ENCODE assay signal across 16 cellular contexts in genomic region chr2:165787334-165787733, GRCh38. TPM values are rescaled to one million over a fixed set of nuclear protein-coding genes. Genes with fewer than 3 reads are reported as not detected.
DNase-seq lines count a peak whose midpoint lies in the region; ATAC-seq and TF ChIP-seq lines count a peak whose summit lies in the region.
"Had no signal": no experiment of that assay in that cellular context is flagged by ENCODE, and none has a peak within 500 bp of the region (broad histone marks: within the 10 kb centered on the region; RNA-seq: fewer than 3 reads in every experiment).

No MANE protein-coding gene starts in this region.

- H3K79me2 ChIP-seq in mesendoderm (ENCODE audit: control insufficient read depth, insufficient read depth, low read length) (peaks cover 25% of the 10 kb centered on the region), hepatocyte (peaks cover 71% of the 10 kb centered on the region)

- H3K4me2 ChIP-seq in mesendoderm (ENCODE audit: low read length) = no peak overlapping the region
- no peak overlapping the region for H3K4me2 ChIP-seq in hepatocyte

- H3K23ac ChIP-seq in mesendoderm (ENCODE audit: low read length) = no peak overlapping the region

- no peak overlapping the region for H3K9ac ChIP-seq in mesendoderm (ENCODE audit: low read length)

- no peak for ATAC-seq in GM19455 (IDR thresholded peaks at IDR 0.05; ENCODE audit: unreplicated experiment)
- ATAC-seq: HCT116 had no signal

- H4K5ac ChIP-seq in mesendoderm (ENCODE audit: low read length) = no peak overlapping the region

- H3K4me1 ChIP-seq in mesendoderm (ENCODE audit: control insufficient read depth, low read depth, low read length) (peaks cover 3% of the 10 kb centered on the region), hepatocyte (ENCODE audit: insufficient read depth) (no peaks in the 10 kb centered on the region)

- no peak overlapping the region for H2BK5ac ChIP-seq in mesendoderm (ENCODE audit: low read length)

- H3K36me3 ChIP-seq in MG63 (no peaks in the 10 kb centered on the region), mesendoderm (ENCODE audit: control insufficient read depth, insufficient read depth, low read length) (no peaks in the 10 kb centered on the region), hepatocyte (replicated peaks; ENCODE audit: insufficient read depth, low read depth) (no peaks in the 10 kb centered on the region)

- H2AK5ac ChIP-seq in mesendoderm (ENCODE audit: low read length) = no peak overlapping the region

- no CpG with 5 or more reads among the region's 1 CpG for WGBS in mesendoderm (ENCODE audit: extremely low coverage, insufficient coverage, low lambda C conversion rate)
- WGBS in hepatocyte (ENCODE audit: low lambda C conversion rate, missing lambda C conversion rate) = 93% methylated on average over 1 of the region's 1 CpG

- no peak overlapping the region for H2BK120ac ChIP-seq in mesendoderm (ENCODE audit: low read depth, low read length)

- H3K56ac ChIP-seq in mesendoderm (ENCODE audit: low read length) = no peak overlapping the region

- no peak overlapping the region for H3K4ac ChIP-seq in mesendoderm (ENCODE audit: low read depth, low read length)

- H3K27me3 ChIP-seq in MG63 (no peaks in the 10 kb centered on the region), mesendoderm (ENCODE audit: insufficient read depth, low read length, poor library complexity) (no peaks in the 10 kb centered on the region), hepatocyte (no peaks in the 10 kb centered on the region)

- H3K4me3 ChIP-seq in MG63 (no peak overlapping the region), mesendoderm (ENCODE audit: low read length) (no peak overlapping the region), hepatocyte (no peak overlapping the region)

- peaks cover 2% of the 10 kb centered on the region for H3K79me1 ChIP-seq in mesendoderm (ENCODE audit: low read length)

- H3K9me3 ChIP-seq in MG63 (no peaks in the 10 kb centered on the region), hepatocyte (ENCODE audit: low read depth) (no peaks in the 10 kb centered on the region)

- H3K9me2 ChIP-seq in hepatocyte (replicated peaks; ENCODE audit: insufficient read depth) = no peaks in the 10 kb centered on the region

- H3K27ac ChIP-seq in mesendoderm (ENCODE audit: low read depth, low read length) (no peak overlapping the region), hepatocyte (no peak overlapping the region)

- no peak overlapping the region for H4K8ac ChIP-seq in mesendoderm (ENCODE audit: low read depth, low read length)

- no peak overlapping the region for H2AFZ ChIP-seq in hepatocyte

- H2BK15ac ChIP-seq in mesendoderm (replicated peaks; ENCODE audit: low read depth) = no peak overlapping the region

- H4K20me1 ChIP-seq in hepatocyte (ENCODE audit: insufficient read depth, poor library complexity, severe bottlenecking) = no peaks in the 10 kb centered on the region

- peak overlapping the region; percentile 23 for H3K18ac ChIP-seq in mesendoderm (ENCODE audit: low read length)

- no peak for TF ChIP-seq CTCF in hepatocyte (IDR thresholded peaks at IDR 0.05; ENCODE audit: poor library complexity)

- DNase-seq in EL = peak; percentile 58
- DNase-seq in MG63 = peak; percentile 37
- peak; percentile 28 for DNase-seq in astrocyte of the hippocampus (ENCODE audit: low read depth, low spot score)
- DNase-seq in mesendoderm = no peak
- no peak for DNase-seq in stimulated activated CD4-positive, alpha-beta T cell treated with anti-CD3 and anti-CD28 coated beads, Interleukin-15, amount 100 ng/mL, for 24 hours
- no peak for DNase-seq in activated T-cell treated with anti-CD3 and anti-CD28 coated beads, Interleukin-2, amount 50 U/mL, for 48 hours
- DNase-seq in hepatocyte (ENCODE audit: low spot score) = no peak
- DNase-seq: DMS 273 treated with DMSO at 0.1 percent for 48 hours, MV-4-11, NCI-H1417 treated with DMSO at 0.1 percent for 48 hours, NCI-H2029 treated with DMSO at 0.1 percent for 48 hours, NCI-H2227 treated with DMSO at 0.1 percent for 48 hours, NCI-H524, SHP77 had no signal

RNA-seq across cellular contexts. Expression of gene GALNT3, which starts 6.7 kb away (rescaled TPM):
- 1.3 and 7.7 TPM in 2 replicates for total RNA-seq in MG63 (2014; rRNA removed; shearing (Covaris generic); ENCODE audit: low replicate concordance)
- 5.9 TPM for polyA plus RNA-seq in mesendoderm (2013, experiment 1 of 2)
- 5.7 TPM for polyA plus RNA-seq in mesendoderm (2013, experiment 2 of 2)
- 48.1 and 49.9 TPM in 2 replicates for total RNA-seq in hepatocyte
- 15.8 and 21.5 TPM in 2 replicates for polyA plus RNA-seq in hepatocyte

Comparison
In these comparisons a context has a peak if more than half of its experiments do, and no peak if none do; other contexts are left out.
1. DNase-seq: peak in EL (single experiment), MG63 (single experiment) and astrocyte of the hippocampus (single experiment); none in mesendoderm (single experiment), stimulated activated CD4-positive, alpha-beta T cell treated with anti-CD3 and anti-CD28 coated beads, Interleukin-15, amount 100 ng/mL, for 24 hours (single experiment), activated T-cell treated with anti-CD3 and anti-CD28 coated beads, Interleukin-2, amount 50 U/mL, for 48 hours (0 of 2) and hepatocyte (single experiment).